ENCODE assay signal across 36 cellular contexts in genomic region chr2:119496682-119497081, GRCh38. TPM values are rescaled to one million over a fixed set of nuclear protein-coding genes. Genes with fewer than 3 reads are reported as not detected.
"Had no signal": no experiment of that assay in that cellular context is flagged by ENCODE, and none has a peak within 500 bp of the region (broad histone marks: within the 10 kb centered on the region; RNA-seq: fewer than 3 reads in every experiment).

No MANE protein-coding gene starts in this region.

- H3K36me3 ChIP-seq: esophagus squamous epithelium, gastroesophageal sphincter had no signal

- FAIRE-seq: astrocyte, colon had no signal

- DNase-seq: activated CD4-positive, alpha-beta memory T cell treated with anti-CD3 and anti-CD28 coated beads for 36 hours; activated CD4-positive, alpha-beta T cell treated with anti-CD3 and anti-CD28 coated beads for 36 hours; activated CD4-positive, alpha-beta T cell treated with anti-CD3 and anti-CD28 coated beads, Interleukin-2, amount 10 ng/mL, durations not matched to agents 24 days and 14 days; activated CD4-positive, CD25-positive, alpha-beta regulatory T cell; activated CD4-positive, CD25-positive, alpha-beta regulatory T cell treated with anti-CD3 and anti-CD28 coated beads, Interleukin-2, amount 50 U/mL, for 72 hours; activated CD8-positive, alpha-beta memory T cell treated with anti-CD3 and anti-CD28 coated beads, Interleukin-2, amount 10 ng/mL, durations not matched to agents 7 days and 5 days; activated CD8-positive, alpha-beta memory T cell treated with anti-CD3 and anti-CD28 coated beads, Interleukin-2, amount 50 U/mL, for 4 hours; activated CD8-positive, alpha-beta T cell treated with anti-CD3 and anti-CD28 coated beads, Interleukin-2, amount 10 ng/mL, durations not matched to agents 7 days and 5 days; activated effector memory CD4-positive, alpha-beta T cell treated with anti-CD3 and anti-CD28 coated beads, Interleukin-2, amount 50 U/mL, for 16 hours; activated naive CD4-positive, alpha-beta T cell; activated naive CD4-positive, alpha-beta T cell treated with anti-CD3 and anti-CD28 coated beads, Interleukin-2, amount 10 ng/mL, durations not matched to agents 7 days and 5 days; activated naive CD8-positive, alpha-beta T cell treated with anti-CD3 and anti-CD28 coated beads, Interleukin-2, amount 10 ng/mL, durations not matched to agents 7 days and 5 days; activated T-cell treated with anti-CD3 and anti-CD28 coated beads, Interleukin-2, amount 50 U/mL, for 1 hour; activated T-cell treated with anti-CD3 and anti-CD28 coated beads, Interleukin-2, amount 50 U/mL, for 48 hours; caudate nucleus; cortex of kidney; dermis blood vessel endothelial cell; effector CD4-positive, alpha-beta T cell; effector memory CD8-positive, alpha-beta T cell; erythroblast; esophagus squamous epithelium; foreskin melanocyte; SW 1271; T-helper 1 cell; T-helper 17 cell had no signal

- ATAC-seq: activated CD4-positive, alpha-beta T cell treated with anti-CD3 and anti-CD28 coated beads for 36 hours; activated CD8-positive, alpha-beta memory T cell treated with anti-CD3 and anti-CD28 coated beads, Interleukin-2, amount 10 ng/mL, durations not matched to agents 7 days and 5 days; activated CD8-positive, alpha-beta T cell treated with anti-CD3 and anti-CD28 coated beads, Interleukin-2, amount 10 ng/mL, durations not matched to agents 7 days and 5 days; activated naive CD4-positive, alpha-beta T cell treated with anti-CD3 and anti-CD28 coated beads, Interleukin-2, amount 50 U/mL, for 72 hours; effector memory CD8-positive, alpha-beta T cell; gastroesophageal sphincter; T-helper 17 cell had no signal

- H3K4me3 ChIP-seq: esophagus squamous epithelium, gastroesophageal sphincter had no signal

- H3K27ac ChIP-seq: esophagus squamous epithelium, gastroesophageal sphincter had no signal

RNA-seq across cellular contexts. Expression of gene SCTR, which starts 27.6 kb away (rescaled TPM):
- total RNA-seq: activated CD4-positive, alpha-beta memory T cell treated with anti-CD3 and anti-CD28 coated beads for 36 hours; activated CD4-positive, alpha-beta T cell treated with anti-CD3 and anti-CD28 coated beads for 36 hours; activated CD4-positive, alpha-beta T cell treated with anti-CD3 and anti-CD28 coated beads, Interleukin-2, amount 10 ng/mL, durations not matched to agents 24 days and 14 days; activated CD8-positive, alpha-beta memory T cell treated with anti-CD3 and anti-CD28 coated beads for 36 hours; activated CD8-positive, alpha-beta memory T cell treated with anti-CD3 and anti-CD28 coated beads, Interleukin-2, amount 10 ng/mL, durations not matched to agents 7 days and 5 days; activated CD8-positive, alpha-beta T cell treated with anti-CD3 and anti-CD28 coated beads, Interleukin-2, amount 10 ng/mL, durations not matched to agents 7 days and 5 days; activated naive CD4-positive, alpha-beta T cell treated with anti-CD3 and anti-CD28 coated beads, Interleukin-2, amount 50 U/mL, for 72 hours; activated naive CD8-positive, alpha-beta T cell treated with anti-CD3 and anti-CD28 coated beads, Interleukin-2, amount 10 ng/mL, durations not matched to agents 7 days and 5 days; activated T-helper 1 cell treated with anti-CD3 and anti-CD28 coated beads, Interleukin-12 subunit alpha, Interleukin-12 subunit beta, Interleukin-2, Interleukin-4 antibody, amounts not matched to agents 30 ng/mL and 10 ng/mL and 1 ng/mL, durations not matched to agents 14 hours and 24 hours and 36 hours; activated T-helper 2 cell treated with anti-CD3 and anti-CD28 coated beads, Interferon-gamma antibody, Interleukin-2, Interleukin-4, amounts not matched to agents 10 μg/mL and 5 μg/mL and 100 μg/mL, durations not matched to agents 14 hours and 24 hours and 36 hours; astrocyte; chondrocyte; dermis blood vessel endothelial cell; esophagus squamous epithelium; fibroblast of lung; fibroblast of villous mesenchyme; glomerular endothelial cell; T-helper 17 cell had no signal
- polyA plus RNA-seq: fibroblast of lung had no signal

RNA-seq across cellular contexts. Expression of gene CFAP221, which starts 47.6 kb away (rescaled TPM):
- total RNA-seq: activated CD4-positive, alpha-beta memory T cell treated with anti-CD3 and anti-CD28 coated beads for 36 hours; activated CD4-positive, alpha-beta T cell treated with anti-CD3 and anti-CD28 coated beads for 36 hours; activated CD4-positive, alpha-beta T cell treated with anti-CD3 and anti-CD28 coated beads, Interleukin-2, amount 10 ng/mL, durations not matched to agents 24 days and 14 days; activated CD8-positive, alpha-beta memory T cell treated with anti-CD3 and anti-CD28 coated beads for 36 hours; activated CD8-positive, alpha-beta memory T cell treated with anti-CD3 and anti-CD28 coated beads, Interleukin-2, amount 10 ng/mL, durations not matched to agents 7 days and 5 days; activated CD8-positive, alpha-beta T cell treated with anti-CD3 and anti-CD28 coated beads, Interleukin-2, amount 10 ng/mL, durations not matched to agents 7 days and 5 days; activated naive CD4-positive, alpha-beta T cell treated with anti-CD3 and anti-CD28 coated beads, Interleukin-2, amount 50 U/mL, for 72 hours; activated naive CD8-positive, alpha-beta T cell treated with anti-CD3 and anti-CD28 coated beads, Interleukin-2, amount 10 ng/mL, durations not matched to agents 7 days and 5 days; activated T-helper 1 cell treated with anti-CD3 and anti-CD28 coated beads, Interleukin-12 subunit alpha, Interleukin-12 subunit beta, Interleukin-2, Interleukin-4 antibody, amounts not matched to agents 30 ng/mL and 10 ng/mL and 1 ng/mL, durations not matched to agents 14 hours and 24 hours and 36 hours; activated T-helper 2 cell treated with anti-CD3 and anti-CD28 coated beads, Interferon-gamma antibody, Interleukin-2, Interleukin-4, amounts not matched to agents 10 μg/mL and 5 μg/mL and 100 μg/mL, durations not matched to agents 14 hours and 24 hours and 36 hours; fibroblast of lung; fibroblast of villous mesenchyme; T-helper 17 cell had no signal
